In the genomic region with DNA sequence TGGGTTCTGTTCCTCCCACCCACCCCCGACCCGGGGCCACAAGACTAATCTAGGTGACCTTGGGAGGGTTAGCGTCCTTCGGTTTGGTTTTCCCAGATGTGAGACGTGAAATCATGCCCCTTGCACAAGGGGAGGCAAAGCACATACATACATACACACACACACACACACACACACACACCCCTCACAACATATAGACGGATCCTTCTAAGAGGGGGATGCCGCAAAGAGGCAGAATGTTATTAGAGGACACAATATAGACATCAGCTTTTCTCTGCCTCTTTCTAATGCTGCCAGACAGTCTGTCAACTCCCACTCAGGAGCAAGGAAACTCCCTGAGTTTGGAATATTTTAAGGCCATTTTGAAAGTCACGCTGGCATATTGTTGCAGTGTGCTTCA, we compare ENCODE assay signal across 8 cellular contexts. TPM values are rescaled to one million over a fixed set of nuclear protein-coding genes. Genes with fewer than 3 reads are reported as not detected.
A peak's percentile ranks its signal among the peaks of the same experiment; 100 is the strongest.
DNase-seq lines count a peak whose midpoint lies in the region; ATAC-seq and TF ChIP-seq lines count a peak whose summit lies in the region.

No MANE protein-coding gene starts in this region.

- H3K27me3 ChIP-seq in gastrocnemius medialis, result no peaks in the 10 kb centered on the region

- intact Hi-C loops in gastrocnemius medialis (cut with DNase I; ENCODE audit: low total_unique reads), result loop anchor here (5.0 kb wide), 2 partner anchors 87 to 222 kb away; no protein-coding TSS in a partner anchor

- H3K4me1 Mint-ChIP-seq in HFFc6 (ENCODE audit: low read depth), result peaks cover 57% of the 10 kb centered on the region

- no peaks in the 10 kb centered on the region; the same call in 1 of the 2 replicates for H3K27me3 Mint-ChIP-seq in HFFc6 (ENCODE audit: insufficient read depth)

- no peak for ATAC-seq in gastrocnemius medialis
- no peak for ATAC-seq in HG03342 (IDR thresholded peaks at IDR 0.05; ENCODE audit: unreplicated experiment)

- H3K36me3 Mint-ChIP-seq in HFFc6 (ENCODE audit: low read depth), result no peaks in the 10 kb centered on the region

- H3K9me3 Mint-ChIP-seq in HFFc6, result no peaks in the 10 kb centered on the region

- peak overlapping the region; percentile 87 to 97 (median 93) for H3K27ac ChIP-seq in gastrocnemius medialis

- H3K4me3 Mint-ChIP-seq in HFFc6, result peak overlapping the region; percentile 88

- TF ChIP-seq CTCF in HFFc6 (IDR thresholded peaks at IDR 0.05) (no peak), gastrocnemius medialis (IDR thresholded peaks at IDR 0.05 in 4 of 5, conservative IDR thresholded peaks at IDR 0.05 in 1 of 5) (no peak)

- no peak for TF ChIP-seq POLR2A in gastrocnemius medialis (IDR thresholded peaks at IDR 0.05)

- no peaks in the 10 kb centered on the region for H3K36me3 ChIP-seq in gastrocnemius medialis

- peak overlapping the region; percentile 84 to 99 (median 98) for H3K4me3 ChIP-seq in gastrocnemius medialis

- no peak for DNase-seq in HFFc6
- DNase-seq in SW480 (ENCODE audit: low spot score), result peak; percentile 29
- DNase-seq in glomerular visceral epithelial cell (ENCODE audit: extremely low spot score), result peak; percentile 18
- no peak for DNase-seq in gastrocnemius medialis
- DNase-seq in iPS-NIHi11 (ENCODE audit: low spot score), result no peak
- no peak for DNase-seq in HPDE6-E6E7 (ENCODE audit: extremely low spot score)
- no peak for DNase-seq in NOMO-1 treated with DMSO at 0.1 percent for 48 hours (lab: John Stamatoyannopoulos, UW; ENCODE audit: unreplicated experiment)

- peaks cover 18 to 20% of the 10 kb centered on the region in 2 donors for H3K4me1 ChIP-seq in gastrocnemius medialis

- H3K9me3 ChIP-seq in gastrocnemius medialis, result no peaks in the 10 kb centered on the region

- in situ Hi-C loops in gastrocnemius medialis (cut with MboI; ENCODE audit: low sequenced_read_pairs in 4 of 4), result loop anchor here in 1 of 4 donors (25.0 kb wide), 1 partner anchor 107 kb away; no protein-coding TSS in a partner anchor

- H3K27ac Mint-ChIP-seq in HFFc6, result peak overlapping the region; percentile 96

RNA-seq across cellular contexts. Expression of a gene that starts 0.6 kb away (rescaled TPM):
- 100 to 1,000 TPM in 3 of 6 experiments, 10 to 100 TPM in 3; 88.7 to 111 (median 96.1) TPM for total RNA-seq in HFFc6 (2021; fragmentation: NEBNext Ultra II Directional; extraction: Animal tissue kit (Norgen Biotek cat#: 25700))
- 10 to 100 TPM; 13.0 to 24.5 (median 14.1) TPM for total RNA-seq in gastrocnemius medialis

Comparison
In these comparisons a context has a peak if more than half of its experiments do, and no peak if none do; other contexts are left out.
1. DNase-seq: peak in SW480 (single experiment) and glomerular visceral epithelial cell (single experiment); none in HFFc6 (single experiment), gastrocnemius medialis (0 of 2), iPS-NIHi11 (single experiment), HPDE6-E6E7 (single experiment) and NOMO-1 treated with DMSO at 0.1 percent for 48 hours (single experiment).